10 cellular contexts compared by ENCODE assay signal in the genomic region with DNA sequence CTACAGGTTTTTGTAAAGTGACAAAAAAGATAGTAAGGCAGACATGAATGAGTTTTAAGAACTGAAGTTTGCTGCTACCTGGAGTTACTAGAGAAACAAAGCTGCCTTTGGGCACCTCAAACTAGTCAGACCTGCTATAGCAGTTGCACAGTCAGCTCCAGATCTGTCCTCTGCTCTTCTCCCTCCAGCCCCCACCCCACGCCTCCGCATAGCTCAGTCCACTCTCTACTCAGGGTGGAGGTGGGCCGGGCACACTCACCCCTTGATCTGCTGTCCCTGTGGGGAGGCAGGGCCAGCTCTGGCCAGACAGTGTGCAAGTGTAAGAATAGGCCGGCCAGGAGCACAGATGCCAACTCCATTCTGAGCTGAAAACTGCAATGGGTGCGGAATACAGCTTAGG. TPM values are rescaled to one million over a fixed set of nuclear protein-coding genes. Genes with fewer than 3 reads are reported as not detected.
A peak's percentile ranks its signal among the peaks of the same experiment; 100 is the strongest.
DNase-seq lines count a peak whose midpoint lies in the region; ATAC-seq, FAIRE-seq and TF ChIP-seq lines count a peak whose summit lies in the region.
"Had no signal": no experiment of that assay in that cellular context is flagged by ENCODE, and none has a peak within 500 bp of the region (broad histone marks: within the 10 kb centered on the region; RNA-seq: fewer than 3 reads in every experiment).

No MANE protein-coding gene starts in this region.

- H3K4me3 ChIP-seq in gastrocnemius medialis = peak overlapping the region in 3 of 4 donors; percentile 1 to 16 (median 1)

- in situ Hi-C loops in SK-MEL-5 (cut with HindIII; ENCODE audit: low pct_unique_long_range_greater_than_20kb, low sequenced_read_pairs) = no loop called here
- in situ Hi-C loops in gastrocnemius medialis (cut with MboI; ENCODE audit: low sequenced_read_pairs in 4 of 4) = loop anchor here (5.0 to 25.0 kb wide), 6 partner anchors 98 to 388 kb away; partner anchors contain the start of gene AFTPH (in 1 of the 4)

- no peaks in the 10 kb centered on the region for H3K27me3 ChIP-seq in gastrocnemius medialis

- H3K36me3 ChIP-seq in gastrocnemius medialis = no peaks in the 10 kb centered on the region

- TF ChIP-seq CTCF in gastrocnemius medialis (IDR thresholded peaks at IDR 0.05 in 4 of 5, conservative IDR thresholded peaks at IDR 0.05 in 1 of 5) = no peak

- DNase-seq in GM19239 (ENCODE audit: insufficient read length, low spot score) = no peak
- peak; percentile 24 for DNase-seq in SK-MEL-5 (ENCODE audit: low read depth, low spot score)
- peak; percentile 47 for DNase-seq in left ventricle myocardium superior
- peak in 1 of 2 donors; percentile 45 for DNase-seq in gastrocnemius medialis
- no peak for DNase-seq in NCI-H187 (lab: John Stamatoyannopoulos, UW)
- DNase-seq in GDM1 (lab: John Stamatoyannopoulos, UW) = no peak
- DNase-seq: NCI-H1930 had no signal

- FAIRE-seq in GM19239 (lab: Jason Lieb, UNC) = peak; percentile 76
- FAIRE-seq: endothelial cell of umbilical vein had no signal

- no peak for TF ChIP-seq POLR2A in gastrocnemius medialis (IDR thresholded peaks at IDR 0.05)

- H3K27ac ChIP-seq in gastrocnemius medialis = peak overlapping the region; percentile 96 to 100 (median 99)

- intact Hi-C loops in left ventricle myocardium superior (cut with micrococcal nuclease) = loop anchor here (5.0 to 10.0 kb wide), 2 partner anchors 95 to 223 kb away; no protein-coding TSS in a partner anchor
- intact Hi-C loops in gastrocnemius medialis (cut with DNase I; ENCODE audit: low total_unique reads) = loop anchor here (5.0 to 10.0 kb wide), 6 partner anchors 42 to 1785 kb away; partner anchors contain the start of genes LGALSL, MEIS1, SLC1A4 and SPRED2

- H3K9me3 ChIP-seq in gastrocnemius medialis = no peaks in the 10 kb centered on the region

- ATAC-seq in left ventricle myocardium superior (peak; percentile 2), gastrocnemius medialis (no peak), GM18867 (IDR thresholded peaks at IDR 0.05; ENCODE audit: unreplicated experiment) (no peak), GM21737 (IDR thresholded peaks at IDR 0.05; ENCODE audit: unreplicated experiment) (no peak)

- peaks cover 64 to 72% of the 10 kb centered on the region in 2 donors for H3K4me1 ChIP-seq in gastrocnemius medialis

RNA-seq across cellular contexts. Expression of gene SERTAD2, which starts 4.1 kb away (rescaled TPM):
- total RNA-seq in SK-MEL-5 (2014; rRNA removed; shearing (Covaris generic)) = 11.2 and 12.0 TPM in 2 replicates
- polyA plus RNA-seq in SK-MEL-5 (2015; cell fraction: cytosol; rRNA removed) = 29.9 and 58.4 TPM in 2 replicates
- 15.1 and 25.8 TPM in 2 replicates for polyA plus RNA-seq in SK-MEL-5 (2015; cell fraction: nucleus; rRNA removed)
- total RNA-seq in left ventricle myocardium superior (14.6 TPM), gastrocnemius medialis (10 to 100 TPM in 1 of 4 donors, 1 to 10 TPM in 3; 7.3 to 10.6 (median 8.7) TPM)

Comparison
In these comparisons a context has a peak if more than half of its experiments do, and no peak if none do; other contexts are left out.
1. DNase-seq: peak in SK-MEL-5 (single experiment) and left ventricle myocardium superior (single experiment); none in GM19239 (single experiment), NCI-H187 (0 of 2) and GDM1 (single experiment).